ENCODE assay signal across 17 cellular contexts in genomic region chr6:133768656-133769295, GRCh38.
DNase-seq lines count a peak whose midpoint lies in the region; ATAC-seq and TF ChIP-seq lines count a peak whose summit lies in the region.
"Had no signal": no experiment of that assay in that cellular context is flagged by ENCODE, and none has a peak within 500 bp of the region (broad histone marks: within the 10 kb centered on the region; RNA-seq: fewer than 3 reads in every experiment).

No MANE protein-coding gene starts in this region.

- H3K9ac ChIP-seq in SK-N-SH = no peak overlapping the region

- H3K4me1 ChIP-seq in SJCRH30 (peaks cover 7% of the 10 kb centered on the region), SK-N-SH (ENCODE audit: control insufficient read depth in 1 of 2, insufficient read depth in 2 of 2, low read depth in 1 of 2, low read length in 1 of 2) (no peaks in the 10 kb centered on the region)

- no peaks in the 10 kb centered on the region for H3K36me3 Mint-ChIP-seq in activated naive CD4-positive, alpha-beta T cell treated with anti-CD3 and anti-CD28 coated beads, Interleukin-2, amount 50 U/mL, for 72 hours
- H3K36me3 Mint-ChIP-seq: naive thymus-derived CD8-positive, alpha-beta T cell; type B pancreatic cell had no signal

- H3K27me3 ChIP-seq in SJCRH30 (no peaks in the 10 kb centered on the region), SK-N-SH (ENCODE audit: insufficient read depth) (no peaks in the 10 kb centered on the region)

- 17% methylated on average over 5 of the region's 5 CpGs for WGBS in SK-N-SH (ENCODE audit: low lambda C conversion rate)

- TF ChIP-seq RAD21 in SK-N-SH (IDR thresholded peaks at IDR 0.05; ENCODE audit: low read length) = no peak

- H4K20me1 ChIP-seq in SK-N-SH (ENCODE audit: insufficient read depth) = no peaks in the 10 kb centered on the region

- no peaks in the 10 kb centered on the region for H3K9me2 ChIP-seq in SK-N-SH

- TF ChIP-seq EP300 in SK-N-SH (IDR thresholded peaks at IDR 0.05; ENCODE audit: borderline replicate concordance in 1 of 2, low read depth in 1 of 2, low read length in 1 of 2) = no peak

- H3K4me2 ChIP-seq in SK-N-SH = no peak overlapping the region

- POLR2A ChIA-PET in SK-N-SH (lab: Yijun Ruan, JAX) = no interaction called here

- CTCF ChIA-PET in SK-N-SH (lab: Yijun Ruan, JAX) = no interaction called here

- H3K4me3 ChIP-seq in SJCRH30 (no peak overlapping the region), SK-N-SH (ENCODE audit: low read depth in 2 of 2, low read length in 1 of 2) (no peak overlapping the region)
- H3K4me3 ChIP-seq: GM12878 had no signal

- TF ChIP-seq CTCF in omental fat pad (IDR thresholded peaks at IDR 0.05) (no peak), SK-N-SH (IDR thresholded peaks at IDR 0.05) (no peak)

- H3K27ac ChIP-seq in SJCRH30 (no peak overlapping the region), SK-N-SH (ENCODE audit: low read depth in 2 of 2, low read length in 1 of 2) (no peak overlapping the region)

- DNase-seq in HT-29 (ENCODE audit: low spot score) = peak; percentile 23
- peak; percentile 16 to 38 for DNase-seq in SJCRH30
- peak; percentile 18 for DNase-seq in glomerular visceral epithelial cell (ENCODE audit: extremely low spot score)
- peak; percentile 55 for DNase-seq in omental fat pad (ENCODE audit: low spot score)
- DNase-seq in activated naive CD4-positive, alpha-beta T cell treated with anti-CD3 and anti-CD28 coated beads, Interleukin-2, amount 50 U/mL, for 72 hours (ENCODE audit: low spot score in 2 of 2) = no peak
- no peak for DNase-seq in SK-N-SH
- DNase-seq: activated CD4-positive, alpha-beta memory T cell treated with anti-CD3 and anti-CD28 coated beads, Interleukin-2, amount 10 ng/mL, durations not matched to agents 7 days and 5 days; C1 segment of cervical spinal cord; effector memory CD4-positive, alpha-beta T cell; kidney glomerular epithelial cell; naive thymus-derived CD8-positive, alpha-beta T cell; NCI-H1436; NCI-H526 treated with DMSO at 0.1 percent for 48 hours had no signal

- no peaks in the 10 kb centered on the region for H3K9me3 ChIP-seq in SJCRH30 (replicated peaks)
- H3K9me3 ChIP-seq in SK-N-SH = no peaks in the 10 kb centered on the region

- H3K9me3 Mint-ChIP-seq in activated naive CD4-positive, alpha-beta T cell treated with anti-CD3 and anti-CD28 coated beads, Interleukin-2, amount 50 U/mL, for 72 hours = peaks cover 0 to 3% of the 10 kb centered on the region in 2 donors
- H3K9me3 Mint-ChIP-seq: activated CD4-positive, alpha-beta memory T cell treated with anti-CD3 and anti-CD28 coated beads, Interleukin-2, amount 10 ng/mL, durations not matched to agents 7 days and 5 days; activated T-helper 2 cell treated with anti-CD3 and anti-CD28 coated beads, Interferon-gamma antibody, Interleukin-2, Interleukin-4, amounts not matched to agents 10 μg/mL and 5 μg/mL and 100 μg/mL, durations not matched to agents 14 hours and 24 hours and 36 hours had no signal

- no peak overlapping the region for H3K27ac Mint-ChIP-seq in activated naive CD4-positive, alpha-beta T cell treated with anti-CD3 and anti-CD28 coated beads, Interleukin-2, amount 50 U/mL, for 72 hours
- H3K27ac Mint-ChIP-seq: activated CD4-positive, alpha-beta memory T cell treated with anti-CD3 and anti-CD28 coated beads, Interleukin-2, amount 10 ng/mL, durations not matched to agents 7 days and 5 days; activated T-helper 2 cell treated with anti-CD3 and anti-CD28 coated beads, Interferon-gamma antibody, Interleukin-2, Interleukin-4, amounts not matched to agents 10 μg/mL and 5 μg/mL and 100 μg/mL, durations not matched to agents 14 hours and 24 hours and 36 hours; naive thymus-derived CD8-positive, alpha-beta T cell; type B pancreatic cell had no signal

- H2AFZ ChIP-seq in SK-N-SH (ENCODE audit: low read depth) = no peak overlapping the region

- H3K79me2 ChIP-seq in SK-N-SH (ENCODE audit: insufficient read depth) = no peaks in the 10 kb centered on the region

- H3F3A ChIP-seq in SK-N-SH (replicated peaks; ENCODE audit: insufficient read depth) = no peaks in the 10 kb centered on the region

- no peak for ATAC-seq in omental fat pad (ENCODE audit: low FRiP score)
- no peak for ATAC-seq in HG02623 (IDR thresholded peaks at IDR 0.05; ENCODE audit: unreplicated experiment)
- no peak for ATAC-seq in activated naive CD4-positive, alpha-beta T cell treated with anti-CD3 and anti-CD28 coated beads, Interleukin-2, amount 50 U/mL, for 72 hours
- ATAC-seq: GM12878; naive thymus-derived CD8-positive, alpha-beta T cell had no signal

- no peaks in the 10 kb centered on the region for H3K36me3 ChIP-seq in SJCRH30
- no peaks in the 10 kb centered on the region for H3K36me3 ChIP-seq in SK-N-SH (replicated peaks in 1 of 2; ENCODE audit: control insufficient read depth in 1 of 2, insufficient read depth in 2 of 2, low read length in 1 of 2)

TF ChIP-seq in SK-N-SH, 30 proteins besides CTCF, POLR2A, EP300 and RAD21:
- TF ChIP-seq TEAD4 (IDR thresholded peaks at IDR 0.05; ENCODE audit: borderline replicate concordance, insufficient read depth) (no peak), YY1 (IDR thresholded peaks at IDR 0.05; ENCODE audit: low read depth) (no peak), REST (IDR thresholded peaks at IDR 0.05; ENCODE audit: low read depth, low read length) (no peak), GABPA (IDR thresholded peaks at IDR 0.05; ENCODE audit: low read depth) (no peak), RXRA (IDR thresholded peaks at IDR 0.05; ENCODE audit: borderline replicate concordance, low read depth) (no peak), TCF12 (IDR thresholded peaks at IDR 0.05) (no peak), GATA2 (CRISPR knock-in tag; IDR thresholded peaks at IDR 0.05) (no peak), EZH2phosphoT487 (IDR thresholded peaks at IDR 0.05; ENCODE audit: borderline replicate concordance, low read depth) (no peak), MAX (IDR thresholded peaks at IDR 0.05; ENCODE audit: low read depth) (no peak), USF2 (IDR thresholded peaks at IDR 0.05; ENCODE audit: borderline replicate concordance, low read depth, low read length) (no peak), JUND (IDR thresholded peaks at IDR 0.05) (no peak), CHD2 (IDR thresholded peaks at IDR 0.05; ENCODE audit: low read length, partially characterized antibody) (no peak), POLR2AphosphoS5 (IDR thresholded peaks at IDR 0.05; ENCODE audit: low read depth, low read length) (no peak), FOSL2 (IDR thresholded peaks at IDR 0.05; ENCODE audit: borderline replicate concordance, low read depth) (no peak)

Comparison
In these comparisons a context has a peak if more than half of its experiments do, and no peak if none do; other contexts are left out.
1. DNase-seq: peak in HT-29 (single experiment), SJCRH30 (2 of 2), glomerular visceral epithelial cell (single experiment) and omental fat pad (single experiment); none in activated naive CD4-positive, alpha-beta T cell treated with anti-CD3 and anti-CD28 coated beads, Interleukin-2, amount 50 U/mL, for 72 hours (0 of 2) and SK-N-SH (single experiment).